In the genomic region with DNA sequence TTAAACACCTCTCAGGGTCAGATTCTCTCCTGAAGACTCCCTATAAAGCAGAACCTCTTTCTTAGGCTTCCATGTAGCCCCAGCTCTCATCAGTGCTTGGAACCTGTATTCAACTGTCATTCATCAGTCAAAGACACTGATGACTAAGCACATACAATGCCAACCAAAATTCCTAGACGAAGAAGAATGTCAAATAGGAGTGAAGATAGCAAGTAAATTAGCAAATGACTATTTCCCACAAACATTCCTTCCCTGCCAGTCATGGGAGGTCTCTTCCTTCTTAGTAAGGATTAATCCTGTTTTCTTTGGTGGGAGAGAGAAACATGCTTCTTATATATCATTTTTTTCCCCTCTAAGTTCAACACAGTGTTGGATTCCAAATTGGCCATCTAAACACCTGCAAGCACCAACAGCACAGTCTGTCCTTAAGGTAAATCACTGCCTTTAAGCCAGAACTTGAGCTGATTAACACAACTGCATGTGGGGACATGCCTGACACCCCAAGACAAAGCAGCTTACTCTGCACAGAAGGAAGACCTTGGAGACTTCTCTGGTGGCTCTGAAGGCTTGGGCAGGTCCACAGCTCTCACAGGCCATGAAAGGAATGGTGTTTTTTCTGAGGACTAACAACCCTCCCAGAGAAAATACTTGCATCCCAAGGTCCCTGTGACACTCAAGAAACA, we compare ENCODE assay signal across 14 cellular contexts. TPM values are rescaled to one million over a fixed set of nuclear protein-coding genes. Genes with fewer than 3 reads are reported as not detected.
A peak's percentile ranks its signal among the peaks of the same experiment; 100 is the strongest.
DNase-seq lines count a peak whose midpoint lies in the region; ATAC-seq and TF ChIP-seq lines count a peak whose summit lies in the region.
"Had no signal": no experiment of that assay in that cellular context is flagged by ENCODE, and none has a peak within 500 bp of the region (broad histone marks: within the 10 kb centered on the region; RNA-seq: fewer than 3 reads in every experiment).

No MANE protein-coding gene starts in this region.

- H2AFZ ChIP-seq in mesenchymal stem cell (ENCODE audit: low read depth, low read length): no peak overlapping the region

- no peak overlapping the region for H2BK120ac ChIP-seq in mesenchymal stem cell (ENCODE audit: low read depth, low read length)

- WGBS in mesenchymal stem cell: no CpG with 5 or more reads among the region's 1 CpG
- WGBS in aorta, 2 donors: 0 to 3% methylated on average over 1 of the region's 1 CpG

- no peak for TF ChIP-seq CTCF in Caco-2 (IDR thresholded peaks at IDR 0.05; ENCODE audit: insufficient read depth in 1 of 2, low read depth in 1 of 2, low read length in 1 of 2, severe bottlenecking in 1 of 2, unreplicated experiment in 1 of 2)
- TF ChIP-seq CTCF in choroid plexus epithelial cell (conservative IDR thresholded peaks at IDR 0.05; ENCODE audit: low read depth, low read length): no peak

- H3K27ac ChIP-seq in mesenchymal stem cell (ENCODE audit: low read length, poor library complexity, severe bottlenecking): peak overlapping the region; percentile 95
- H3K27ac ChIP-seq in aorta (ENCODE audit: low read depth in 1 of 2, low read length in 2 of 2): no peak overlapping the region

- H3K27ac Mint-ChIP-seq in Caco-2 (ENCODE audit: unreplicated experiment): peak overlapping the region; percentile 81
- no peak overlapping the region for H3K27ac Mint-ChIP-seq in activated CD4-positive, alpha-beta T cell treated with anti-CD3 and anti-CD28 coated beads for 36 hours
- H3K27ac Mint-ChIP-seq: immature natural killer cell; stimulated activated naive CD8-positive, alpha-beta T cell treated with anti-CD3 and anti-CD28 coated beads, Interleukin-15, Interleukin-2, amounts not matched to agents 100 ng/mL and 50 ng/mL, for 24 hours had no signal

- H3K18ac ChIP-seq in mesenchymal stem cell (ENCODE audit: low read depth in 1 of 2, low read length in 2 of 2): peak overlapping the region; percentile 30 to 89

- peaks cover 11% of the 10 kb centered on the region for H3K36me3 Mint-ChIP-seq in Caco-2 (ENCODE audit: insufficient read depth, unreplicated experiment)
- H3K36me3 Mint-ChIP-seq in activated CD4-positive, alpha-beta T cell treated with anti-CD3 and anti-CD28 coated beads for 36 hours (ENCODE audit: low read depth): no peaks in the 10 kb centered on the region

- H4K91ac ChIP-seq in mesenchymal stem cell (ENCODE audit: low read length): peak overlapping the region; percentile 81

- H3K27me3 ChIP-seq in Caco-2 (replicated peaks; ENCODE audit: control insufficient read depth, insufficient read depth, low read length): no peaks in the 10 kb centered on the region
- H3K27me3 ChIP-seq in MG63: no peaks in the 10 kb centered on the region
- H3K27me3 ChIP-seq in mesenchymal stem cell (ENCODE audit: control insufficient read depth in 1 of 2, insufficient read depth in 1 of 2, low read length in 2 of 2): no peaks in the 10 kb centered on the region
- no peaks in the 10 kb centered on the region for H3K27me3 ChIP-seq in aorta (ENCODE audit: control insufficient read depth in 1 of 2, insufficient read depth in 2 of 2, low read length in 1 of 2)

- H2BK12ac ChIP-seq in mesenchymal stem cell (ENCODE audit: low read length in 2 of 2): peak overlapping the region; percentile 67 to 81

- H3K4me1 ChIP-seq in Caco-2 (peaks cover 47% of the 10 kb centered on the region), mesenchymal stem cell (ENCODE audit: control insufficient read depth, insufficient read depth, low read depth, low read length) (peaks cover 5% of the 10 kb centered on the region), aorta (ENCODE audit: control insufficient read depth in 1 of 2, insufficient read depth in 2 of 2, low read length in 2 of 2) (no peaks in the 10 kb centered on the region)

- no peak for ATAC-seq in activated CD4-positive, alpha-beta T cell treated with anti-CD3 and anti-CD28 coated beads for 36 hours
- ATAC-seq in aorta (ENCODE audit: low FRiP score) (no peak), HG02759 (IDR thresholded peaks at IDR 0.05; ENCODE audit: unreplicated experiment) (no peak)
- ATAC-seq: GM12878 had no signal

- BruUV-seq in Caco-2 (replicated peaks; lab: Mats Ljungman, UMichigan): no TSS peak

- no peak overlapping the region for H3K4me3 ChIP-seq in Caco-2 (ENCODE audit: low read depth, low read length)
- no peak overlapping the region for H3K4me3 ChIP-seq in MG63
- no peak overlapping the region for H3K4me3 ChIP-seq in choroid plexus epithelial cell (ENCODE audit: low read depth, low read length)
- no peak overlapping the region for H3K4me3 ChIP-seq in mesenchymal stem cell (ENCODE audit: insufficient read depth in 1 of 2, low read depth in 1 of 2, low read length in 2 of 2)
- H3K4me3 ChIP-seq in aorta (ENCODE audit: low read length in 2 of 2): no peak overlapping the region
- H3K4me3 ChIP-seq: GM12878 had no signal

- no peak overlapping the region for H3K4me2 ChIP-seq in mesenchymal stem cell (ENCODE audit: low read length, poor library complexity, severe bottlenecking)

- H3K14ac ChIP-seq in mesenchymal stem cell (ENCODE audit: low read length in 2 of 2): no peak overlapping the region

- intact Hi-C loops in Caco-2 (cut with micrococcal nuclease; ENCODE audit: unreplicated experiment): loop anchor here (2.0 kb wide), 1 partner anchor 21 kb away; no protein-coding TSS in a partner anchor
- intact Hi-C loops in activated CD4-positive, alpha-beta T cell treated with anti-CD3 and anti-CD28 coated beads for 36 hours (cut with DNase I, micrococcal nuclease): no loop called here
- intact Hi-C loops in aorta (cut with DNase I): no loop called here

- peak overlapping the region; percentile 55 for H4K8ac ChIP-seq in mesenchymal stem cell (ENCODE audit: low read length)

- H2BK5ac ChIP-seq in mesenchymal stem cell (ENCODE audit: low read depth, low read length, poor library complexity, severe bottlenecking): peak overlapping the region; percentile 87

- CTCF ChIA-PET in Caco-2 (lab: Charles Lee): interaction anchor here (0.5 to 1.1 kb wide), 3 partner anchors 53 to 112 kb away, joined by 4 to 8 read pairs (median 4); no protein-coding TSS in a partner anchor
- CTCF ChIA-PET in activated CD4-positive, alpha-beta T cell treated with anti-CD3 and anti-CD28 coated beads for 36 hours (lab: Charles Lee): interaction anchor here (0.6 to 1.0 kb wide), 2 partner anchors 8 to 12 kb away, joined by 3 to 4 read pairs; no protein-coding TSS in a partner anchor

- DNase-seq in Caco-2 (no peak), MG63 (peak; percentile 15), choroid plexus epithelial cell (ENCODE audit: low read depth) (peak; percentile 63), mesenchymal stem cell (peak; percentile 78), GOT3 (lab: John Stamatoyannopoulos, UW) (no peak), aorta (no peak)
- no peak for DNase-seq in activated CD4-positive, alpha-beta T cell treated with anti-CD3 and anti-CD28 coated beads for 36 hours
- DNase-seq: activated CD4-positive, CD25-positive, alpha-beta regulatory T cell treated with anti-CD3 and anti-CD28 coated beads, Interleukin-2, amount 50 U/mL, for 72 hours; activated gamma-delta T cell treated with Interleukin-2 at 50 U/mL for 16 hours; immature natural killer cell; SHP77 had no signal

- peaks cover 41% of the 10 kb centered on the region for H3K4me1 Mint-ChIP-seq in Caco-2 (ENCODE audit: low read depth, unreplicated experiment)
- no peaks in the 10 kb centered on the region for H3K4me1 Mint-ChIP-seq in activated CD4-positive, alpha-beta T cell treated with anti-CD3 and anti-CD28 coated beads for 36 hours
- H3K4me1 Mint-ChIP-seq: immature natural killer cell had no signal

- H3K4ac ChIP-seq in mesenchymal stem cell (ENCODE audit: low read depth in 1 of 2, low read length in 2 of 2): no peak overlapping the region

- peaks cover 36% of the 10 kb centered on the region for H3K9me3 Mint-ChIP-seq in Caco-2 (ENCODE audit: unreplicated experiment)
- H3K9me3 Mint-ChIP-seq in activated CD4-positive, alpha-beta T cell treated with anti-CD3 and anti-CD28 coated beads for 36 hours (ENCODE audit: low read depth): peaks cover 9% of the 10 kb centered on the region

- no peaks in the 10 kb centered on the region for H3K27me3 Mint-ChIP-seq in Caco-2 (ENCODE audit: insufficient read depth, unreplicated experiment)
- peaks cover 8% of the 10 kb centered on the region for H3K27me3 Mint-ChIP-seq in activated CD4-positive, alpha-beta T cell treated with anti-CD3 and anti-CD28 coated beads for 36 hours
- H3K27me3 Mint-ChIP-seq: stimulated activated naive CD8-positive, alpha-beta T cell treated with anti-CD3 and anti-CD28 coated beads, Interleukin-15, Interleukin-2, amounts not matched to agents 100 ng/mL and 50 ng/mL, for 24 hours had no signal

- POLR2A ChIA-PET in Caco-2 (lab: Charles Lee): no interaction called here
- POLR2A ChIA-PET in activated CD4-positive, alpha-beta T cell treated with anti-CD3 and anti-CD28 coated beads for 36 hours (lab: Charles Lee): no interaction called here

- peak overlapping the region; percentile 2 for H3K4me3 Mint-ChIP-seq in Caco-2 (ENCODE audit: unreplicated experiment)
- H3K4me3 Mint-ChIP-seq in activated CD4-positive, alpha-beta T cell treated with anti-CD3 and anti-CD28 coated beads for 36 hours: no peak overlapping the region
- H3K4me3 Mint-ChIP-seq: immature natural killer cell; stimulated activated naive CD8-positive, alpha-beta T cell treated with anti-CD3 and anti-CD28 coated beads, Interleukin-15, Interleukin-2, amounts not matched to agents 100 ng/mL and 50 ng/mL, for 24 hours had no signal

- H3K36me3 ChIP-seq in Caco-2 (ENCODE audit: control insufficient read depth, insufficient read depth, low read length) (no peaks in the 10 kb centered on the region), MG63 (no peaks in the 10 kb centered on the region), mesenchymal stem cell (ENCODE audit: control insufficient read depth in 1 of 2, insufficient read depth in 2 of 2, low read depth in 1 of 2, low read length in 2 of 2) (no peaks in the 10 kb centered on the region), aorta (ENCODE audit: control insufficient read depth in 1 of 2, insufficient read depth in 2 of 2, low read length in 1 of 2) (no peaks in the 10 kb centered on the region)

- peak overlapping the region; percentile 99 for H2AK5ac ChIP-seq in mesenchymal stem cell (ENCODE audit: low read length, severe bottlenecking)

- no peak overlapping the region for H3K9ac ChIP-seq in mesenchymal stem cell (ENCODE audit: low read length)

- no peaks in the 10 kb centered on the region for H3K79me1 ChIP-seq in mesenchymal stem cell (replicated peaks; ENCODE audit: low read length, poor library complexity, severe bottlenecking)

- peaks cover 25% of the 10 kb centered on the region for H3K9me3 ChIP-seq in Caco-2
- peaks cover 9% of the 10 kb centered on the region for H3K9me3 ChIP-seq in MG63
- peaks cover 10% of the 10 kb centered on the region for H3K9me3 ChIP-seq in mesenchymal stem cell (ENCODE audit: control insufficient read depth, low read length)
- no peaks in the 10 kb centered on the region for H3K9me3 ChIP-seq in aorta (ENCODE audit: control insufficient read depth, low read length)

- H3K23ac ChIP-seq in mesenchymal stem cell (ENCODE audit: low read length in 2 of 2): no peak overlapping the region

- H2BK15ac ChIP-seq in mesenchymal stem cell (ENCODE audit: low read depth, poor library complexity, severe bottlenecking): no peak overlapping the region

RNA-seq across cellular contexts. Expression of gene ME3, which starts 47.5 kb away (rescaled TPM):
- 32.8 and 36.9 TPM in 2 replicates for total RNA-seq in Caco-2 (2022)
- 2.7 TPM in 1 of 2 replicates, not detected in the other for total RNA-seq in MG63 (2014; rRNA removed; shearing (Covaris generic); ENCODE audit: low replicate concordance)
- 12.5 TPM for polyA plus RNA-seq in mesenchymal stem cell (2013, experiment 1 of 2)
- 11.9 TPM for polyA plus RNA-seq in mesenchymal stem cell (2013, experiment 2 of 2)
- total RNA-seq in activated CD4-positive, alpha-beta T cell treated with anti-CD3 and anti-CD28 coated beads for 36 hours: 1 to 10 TPM; 4.0 to 6.0 TPM
- 10 to 100 TPM; 27.7 to 29.4 TPM for total RNA-seq in aorta
- 10 to 100 TPM in 1 of 2 donors, 1 to 10 TPM in 1; 9.5 to 41.0 TPM for polyA plus RNA-seq in aorta

Comparison
In these comparisons a context has a peak if more than half of its experiments do, and no peak if none do; other contexts are left out.
1. DNase-seq: peak in MG63 (single experiment), choroid plexus epithelial cell (single experiment) and mesenchymal stem cell (single experiment); none in Caco-2 (0 of 2), GOT3 (single experiment), activated CD4-positive, alpha-beta T cell treated with anti-CD3 and anti-CD28 coated beads for 36 hours (single experiment) and aorta (0 of 2).